16 cellular contexts compared by ENCODE assay signal in genomic region chr10:36736311-36736710, GRCh38.
A peak's percentile ranks its signal among the peaks of the same experiment; 100 is the strongest.
DNase-seq lines count a peak whose midpoint lies in the region; ATAC-seq, FAIRE-seq and TF ChIP-seq lines count a peak whose summit lies in the region.
"Had no signal": no experiment of that assay in that cellular context is flagged by ENCODE, and none has a peak within 500 bp of the region (broad histone marks: within the 10 kb centered on the region; RNA-seq: fewer than 3 reads in every experiment).

No MANE protein-coding gene starts in this region.

- H3K27ac ChIP-seq in PC-3 (ENCODE audit: low read length) (no peak overlapping the region), adrenal gland (no peak overlapping the region)

- no peaks in the 10 kb centered on the region for H3K9me2 ChIP-seq in PC-3 (replicated peaks; ENCODE audit: low read length)

- H3K4me3 ChIP-seq in PC-3 (ENCODE audit: low read length) = no peak overlapping the region
- H3K4me3 ChIP-seq in adrenal gland = no peak overlapping the region
- H3K4me3 ChIP-seq: MG63 had no signal

- no peak overlapping the region for H2AFZ ChIP-seq in PC-3 (ENCODE audit: low read length)

- H3K4me1 ChIP-seq in PC-3 (ENCODE audit: insufficient read depth, low read length) = peaks cover 46% of the 10 kb centered on the region
- no peaks in the 10 kb centered on the region for H3K4me1 ChIP-seq in adrenal gland (replicated peaks in 1 of 2)
- H3K4me1 ChIP-seq: BE2C had no signal

- no peak for FAIRE-seq in urothelium cell line (lab: Jason Lieb, UNC)
- FAIRE-seq: H54 had no signal

- no TSS peak for BruUV-seq in PC-3 (replicated peaks; lab: Mats Ljungman, UMichigan)

- peaks cover 11% of the 10 kb centered on the region for H3F3A ChIP-seq in PC-3 (ENCODE audit: low read length, unreplicated experiment)

- POLR2A ChIA-PET in PC-3 (lab: Charles Lee; ENCODE audit: unreplicated experiment) = interaction anchor here (0.5 to 0.6 kb wide), 2 partner anchors 983 to 1102 kb away, joined by 3 read pairs; no protein-coding TSS in a partner anchor

- H3K4me2 ChIP-seq in PC-3 (ENCODE audit: low read length) = no peak overlapping the region

- DNase-seq in COR-L47 (lab: John Stamatoyannopoulos, UW) = peak; percentile 10
- DNase-seq in NCI-H1105 treated with DMSO at 0.1 percent for 48 hours (lab: John Stamatoyannopoulos, UW) = peak; percentile 16
- peak; percentile 23 for DNase-seq in NCI-H2196 treated with DMSO at 0.1 percent for 48 hours (lab: John Stamatoyannopoulos, UW; ENCODE audit: unreplicated experiment)
- DNase-seq in PC-3 = peak; percentile 75
- DNase-seq in adrenal gland = no peak
- DNase-seq in activated CD8-positive, alpha-beta memory T cell treated with anti-CD3 and anti-CD28 coated beads for 24 hours = no peak
- DNase-seq in urothelium cell line (ENCODE audit: low spot score) = no peak
- DNase-seq in activated gamma-delta T cell (lab: John Stamatoyannopoulos, UW) = no peak
- DNase-seq: BE2C, DMS 273 treated with DMSO at 0.1 percent for 48 hours, DMS79 treated with DMSO at 0.1 percent for 48 hours, Kasumi-1, MG63, NCI-H2029 treated with DMSO at 0.1 percent for 48 hours, Right ventricle myocardium superior had no signal

- no peaks in the 10 kb centered on the region for H3K27me3 ChIP-seq in PC-3 (ENCODE audit: low read length)
- no peaks in the 10 kb centered on the region for H3K27me3 ChIP-seq in adrenal gland
- H3K27me3 ChIP-seq: BE2C, MG63 had no signal

- no peak for TF ChIP-seq CTCF in PC-3 (conservative IDR thresholded peaks at IDR 0.05; ENCODE audit: low read depth, low read length)
- no peak for TF ChIP-seq CTCF in adrenal gland (IDR thresholded peaks at IDR 0.05)

- CTCF ChIA-PET in PC-3 (lab: Charles Lee) = no interaction called here

- no peaks in the 10 kb centered on the region for H3K79me2 ChIP-seq in PC-3 (ENCODE audit: low read length)

- peak; percentile 15; the same call in 1 of the 2 replicates for ATAC-seq in PC-3

- H3K9me3 ChIP-seq in PC-3 (ENCODE audit: low read length) (no peaks in the 10 kb centered on the region), adrenal gland (replicated peaks in 1 of 3) (no peaks in the 10 kb centered on the region)
- H3K9me3 ChIP-seq: BE2C, MG63 had no signal

- H3K9ac ChIP-seq in PC-3 (ENCODE audit: low read length) = no peak overlapping the region

- intact Hi-C loops in PC-3 (cut with micrococcal nuclease) (loop anchor here (1.0 kb wide), 1 partner anchor 43 kb away; no protein-coding TSS in a partner anchor), adrenal gland (cut with DNase I) (no loop called here)

- no peaks in the 10 kb centered on the region for H3K36me3 ChIP-seq in PC-3 (ENCODE audit: low read depth, low read length)
- no peaks in the 10 kb centered on the region for H3K36me3 ChIP-seq in adrenal gland (replicated peaks in 1 of 2)
- H3K36me3 ChIP-seq: BE2C, MG63 had no signal

- WGBS in adrenal gland, 4 donors = 76 to 95% (median 91%) methylated on average over 1 of the region's 1 CpG

- no peaks in the 10 kb centered on the region for H4K20me1 ChIP-seq in PC-3 (ENCODE audit: low read length)

- no peak for TF ChIP-seq POLR2A in adrenal gland (IDR thresholded peaks at IDR 0.05)

Comparison
In these comparisons a context has a peak if more than half of its experiments do, and no peak if none do; other contexts are left out.
1. DNase-seq: peak in COR-L47 (single experiment), NCI-H1105 treated with DMSO at 0.1 percent for 48 hours (single experiment), NCI-H2196 treated with DMSO at 0.1 percent for 48 hours (single experiment) and PC-3 (single experiment); none in adrenal gland (0 of 7), activated CD8-positive, alpha-beta memory T cell treated with anti-CD3 and anti-CD28 coated beads for 24 hours (single experiment), urothelium cell line (single experiment) and activated gamma-delta T cell (single experiment).